29 cellular contexts compared by ENCODE assay signal in genomic region chr14:71985538-71986234, GRCh38. TPM values are rescaled to one million over a fixed set of nuclear protein-coding genes. Genes with fewer than 3 reads are reported as not detected.
DNase-seq lines count a peak whose midpoint lies in the region; ATAC-seq and TF ChIP-seq lines count a peak whose summit lies in the region.
"Had no signal": no experiment of that assay in that cellular context is flagged by ENCODE, and none has a peak within 500 bp of the region (broad histone marks: within the 10 kb centered on the region; RNA-seq: fewer than 3 reads in every experiment).

No MANE protein-coding gene starts in this region.

- H2AFZ ChIP-seq in osteoblast (ENCODE audit: low read length): peak overlapping the region; percentile 22

- CTCF ChIA-PET in T-cell (lab: Charles Lee): no interaction called here

- H3K27ac Mint-ChIP-seq in brain (peak overlapping the region in 3 of 5 experiments; percentile 70 to 90 (median 82)), T-cell (no peak overlapping the region)
- H3K27ac Mint-ChIP-seq in activated CD4-positive, alpha-beta T cell treated with anti-CD3 and anti-CD28 coated beads, Interleukin-2, amount 10 ng/mL, durations not matched to agents 24 days and 14 days: no peak overlapping the region
- H3K27ac Mint-ChIP-seq: activated CD4-positive, alpha-beta T cell treated with anti-CD3 and anti-CD28 coated beads, Interleukin-2, amount 10 ng/mL, durations not matched to agents 7 days and 5 days; activated naive CD8-positive, alpha-beta T cell treated with anti-CD3 and anti-CD28 coated beads for 36 hours; HFFc6; immature natural killer cell; stimulated activated naive CD8-positive, alpha-beta T cell treated with anti-CD3 and anti-CD28 coated beads, Interleukin-15, Interleukin-2, amounts not matched to agents 100 ng/mL and 50 ng/mL, for 24 hours; T-helper 17 cell had no signal

- H3K4me3 Mint-ChIP-seq in brain (peak overlapping the region in 3 of 5 experiments; percentile 41 to 66 (median 41)), T-cell (no peak overlapping the region)
- no peak overlapping the region for H3K4me3 Mint-ChIP-seq in activated CD4-positive, alpha-beta T cell treated with anti-CD3 and anti-CD28 coated beads, Interleukin-2, amount 10 ng/mL, durations not matched to agents 24 days and 14 days
- H3K4me3 Mint-ChIP-seq: activated CD4-positive, alpha-beta T cell treated with anti-CD3 and anti-CD28 coated beads, Interleukin-2, amount 10 ng/mL, durations not matched to agents 7 days and 5 days; activated naive CD8-positive, alpha-beta T cell treated with anti-CD3 and anti-CD28 coated beads for 36 hours; HFFc6; immature natural killer cell; stimulated activated naive CD8-positive, alpha-beta T cell treated with anti-CD3 and anti-CD28 coated beads, Interleukin-15, Interleukin-2, amounts not matched to agents 100 ng/mL and 50 ng/mL, for 24 hours; T-helper 17 cell had no signal

- no peaks in the 10 kb centered on the region for H3K27me3 Mint-ChIP-seq in brain
- H3K27me3 Mint-ChIP-seq in T-cell: peaks cover 19 to 24% of the 10 kb centered on the region in 2 donors
- peaks cover 2% of the 10 kb centered on the region for H3K27me3 Mint-ChIP-seq in activated CD4-positive, alpha-beta T cell treated with anti-CD3 and anti-CD28 coated beads, Interleukin-2, amount 10 ng/mL, durations not matched to agents 24 days and 14 days

- H3K4me1 Mint-ChIP-seq in brain: peaks cover 10% of the 10 kb centered on the region
- no peaks in the 10 kb centered on the region for H3K4me1 Mint-ChIP-seq in T-cell
- no peaks in the 10 kb centered on the region for H3K4me1 Mint-ChIP-seq in activated CD4-positive, alpha-beta T cell treated with anti-CD3 and anti-CD28 coated beads, Interleukin-2, amount 10 ng/mL, durations not matched to agents 24 days and 14 days
- H3K4me1 Mint-ChIP-seq: activated CD4-positive, alpha-beta T cell treated with anti-CD3 and anti-CD28 coated beads, Interleukin-2, amount 10 ng/mL, durations not matched to agents 7 days and 5 days; activated naive CD8-positive, alpha-beta T cell treated with anti-CD3 and anti-CD28 coated beads for 36 hours; immature natural killer cell; T-helper 17 cell had no signal

- peaks cover 6% of the 10 kb centered on the region for H3K36me3 Mint-ChIP-seq in brain
- no peaks in the 10 kb centered on the region for H3K36me3 Mint-ChIP-seq in T-cell
- H3K36me3 Mint-ChIP-seq in activated CD4-positive, alpha-beta T cell treated with anti-CD3 and anti-CD28 coated beads, Interleukin-2, amount 10 ng/mL, durations not matched to agents 24 days and 14 days (ENCODE audit: low read depth): no peaks in the 10 kb centered on the region
- H3K36me3 Mint-ChIP-seq: activated naive CD8-positive, alpha-beta T cell treated with anti-CD3 and anti-CD28 coated beads for 36 hours; immature natural killer cell had no signal

- peak; percentile 39 for DNase-seq in H4 (ENCODE audit: low spot score)
- no peak for DNase-seq in left ventricle myocardium inferior
- DNase-seq in osteoblast (ENCODE audit: insufficient read length, low spot score, missing footprints): peak; percentile 5
- DNase-seq in T-cell: no peak
- DNase-seq in cerebellar cortex (ENCODE audit: low spot score): no peak
- DNase-seq in activated CD4-positive, alpha-beta T cell treated with anti-CD3 and anti-CD28 coated beads, Interleukin-2, amount 10 ng/mL, durations not matched to agents 24 days and 14 days: no peak
- DNase-seq: activated CD4-positive, alpha-beta T cell treated with anti-CD3 and anti-CD28 coated beads, Interleukin-2, amount 10 ng/mL, durations not matched to agents 7 days and 5 days; activated naive CD8-positive, alpha-beta T cell treated with anti-CD3 and anti-CD28 coated beads for 36 hours; BE2C; body of pancreas; dermis blood vessel endothelial cell; DMS79 treated with DMSO at 0.1 percent for 48 hours; head of caudate nucleus; HFFc6; immature natural killer cell; lower lobe of right lung; NCI-H1417 treated with DMSO at 0.1 percent for 48 hours; NCI-H510A treated with DMSO at 0.1 percent for 48 hours; NK-92 treated with Interleukin-12 subunit alpha and Interleukin-12 subunit beta, amount 100 ng/mL, for 24 hours; T-helper 17 cell; transverse colon had no signal

- H3K36me3 ChIP-seq in left ventricle myocardium inferior (no peaks in the 10 kb centered on the region), osteoblast (ENCODE audit: insufficient read depth, low read length) (no peaks in the 10 kb centered on the region)
- H3K36me3 ChIP-seq: BE2C, lower lobe of right lung, neutrophil, SJSA1, transverse colon had no signal

- intact Hi-C loops in left ventricle myocardium inferior (cut with micrococcal nuclease): no loop called here
- intact Hi-C loops in activated CD4-positive, alpha-beta T cell treated with anti-CD3 and anti-CD28 coated beads, Interleukin-2, amount 10 ng/mL, durations not matched to agents 24 days and 14 days (cut with micrococcal nuclease): no loop called here

- H3K9me3 Mint-ChIP-seq in brain (peaks cover 2 to 8% (median 7%) of the 10 kb centered on the region in 5 experiments), T-cell (no peaks in the 10 kb centered on the region)
- H3K9me3 Mint-ChIP-seq in activated CD4-positive, alpha-beta T cell treated with anti-CD3 and anti-CD28 coated beads, Interleukin-2, amount 10 ng/mL, durations not matched to agents 24 days and 14 days: peaks cover 9% of the 10 kb centered on the region
- H3K9me3 Mint-ChIP-seq: activated naive CD8-positive, alpha-beta T cell treated with anti-CD3 and anti-CD28 coated beads for 36 hours; stimulated activated naive CD8-positive, alpha-beta T cell treated with anti-CD3 and anti-CD28 coated beads, Interleukin-15, Interleukin-2, amounts not matched to agents 100 ng/mL and 50 ng/mL, for 24 hours had no signal

- no peak for ATAC-seq in T-cell (replicated peaks in 1 of 4)
- no peak for ATAC-seq in GM19324 (IDR thresholded peaks at IDR 0.05; ENCODE audit: low FRiP score, unreplicated experiment)
- ATAC-seq: A549, body of pancreas, lower lobe of right lung, Panc1, T-helper 17 cell had no signal

- H3K27me3 ChIP-seq in left ventricle myocardium inferior (ENCODE audit: low read depth) (no peaks in the 10 kb centered on the region), osteoblast (ENCODE audit: insufficient read depth, low read length) (no peaks in the 10 kb centered on the region)
- H3K27me3 ChIP-seq: BE2C, body of pancreas, neutrophil, SJSA1, transverse colon had no signal

- H3K4me3 ChIP-seq in left ventricle myocardium inferior (no peak overlapping the region), osteoblast (ENCODE audit: insufficient read depth, low read length) (no peak overlapping the region)
- H3K4me3 ChIP-seq: A549, body of pancreas, lower lobe of right lung, SJSA1, transverse colon had no signal

- H4K20me1 ChIP-seq in osteoblast (ENCODE audit: insufficient read depth, low read length): no peaks in the 10 kb centered on the region

- H3K4me1 ChIP-seq in left ventricle myocardium inferior (peaks cover 64% of the 10 kb centered on the region), osteoblast (ENCODE audit: insufficient read depth, low read length) (no peaks in the 10 kb centered on the region)
- H3K4me1 ChIP-seq: A549, BE2C, body of pancreas had no signal

- H3K79me2 ChIP-seq in osteoblast (ENCODE audit: insufficient read depth, low read length): no peaks in the 10 kb centered on the region

- no peak overlapping the region for H3K4me2 ChIP-seq in osteoblast (ENCODE audit: insufficient read depth, low read length)
- H3K4me2 ChIP-seq: A549 had no signal

- no peaks in the 10 kb centered on the region for H3K9me3 ChIP-seq in left ventricle myocardium inferior (replicated peaks)
- no peaks in the 10 kb centered on the region for H3K9me3 ChIP-seq in osteoblast (ENCODE audit: low read depth, low read length)
- H3K9me3 ChIP-seq: A549, BE2C, body of pancreas, lower lobe of right lung, neutrophil, SJSA1, transverse colon had no signal

- H3K27ac ChIP-seq in left ventricle myocardium inferior (replicated peaks) (peak overlapping the region; percentile 87), osteoblast (ENCODE audit: low read depth, low read length) (no peak overlapping the region)
- H3K27ac ChIP-seq: A549, body of pancreas, lower lobe of right lung, neutrophil, SJSA1, transverse colon had no signal

- TF ChIP-seq CTCF in brain (conservative IDR thresholded peaks at IDR 0.05) (no peak), left ventricle myocardium inferior (IDR thresholded peaks at IDR 0.05; ENCODE audit: borderline replicate concordance) (no peak), osteoblast (IDR thresholded peaks at IDR 0.05; ENCODE audit: extremely low read depth, low read depth, low read length) (no peak)

- POLR2A ChIA-PET in T-cell (lab: Charles Lee): no interaction called here

RNA-seq across cellular contexts. Expression of gene RGS6, which starts 53.5 kb away (rescaled TPM):
- total RNA-seq in H4 (2014; rRNA removed; shearing (Covaris generic)): 0.14 TPM in 1 of 2 replicates, not detected in the other
- 1.9 TPM for polyA plus RNA-seq in brain (ENCODE audit: insufficient read depth, low read depth, low replicate concordance)
- total RNA-seq in left ventricle myocardium inferior (23.0 TPM), osteoblast (not detected in 2 replicates), T-cell (under 1 TPM in 1 of 5 donors, not detected in 4; 0.12 TPM)
- total RNA-seq in activated CD4-positive, alpha-beta T cell treated with anti-CD3 and anti-CD28 coated beads, Interleukin-2, amount 10 ng/mL, durations not matched to agents 24 days and 14 days: 2.5 TPM in 2 replicates
- total RNA-seq: dermis blood vessel endothelial cell, endothelial cell of umbilical vein, HFFc6, SJSA1 had no signal
- polyA plus RNA-seq: A549, endothelial cell of umbilical vein had no signal

Comparison
In these comparisons a context has a peak if more than half of its experiments do, and no peak if none do; other contexts are left out.
1. DNase-seq: peak in H4 (single experiment) and osteoblast (single experiment); none in left ventricle myocardium inferior (single experiment), T-cell (0 of 34), cerebellar cortex (single experiment) and activated CD4-positive, alpha-beta T cell treated with anti-CD3 and anti-CD28 coated beads, Interleukin-2, amount 10 ng/mL, durations not matched to agents 24 days and 14 days (single experiment).
2. H3K27ac Mint-ChIP-seq: peak in brain (3 of 5); none in T-cell (0 of 2) and activated CD4-positive, alpha-beta T cell treated with anti-CD3 and anti-CD28 coated beads, Interleukin-2, amount 10 ng/mL, durations not matched to agents 24 days and 14 days (single experiment).
3. H3K4me3 Mint-ChIP-seq: peak in brain (3 of 5); none in T-cell (0 of 3) and activated CD4-positive, alpha-beta T cell treated with anti-CD3 and anti-CD28 coated beads, Interleukin-2, amount 10 ng/mL, durations not matched to agents 24 days and 14 days (single experiment).